In genomic region chr3:48989796-48990635, GRCh38 we compare ENCODE assay signal across 1 cellular context.
TF ChIP-seq lines count a peak whose summit lies in the region.

A gene with protein sequence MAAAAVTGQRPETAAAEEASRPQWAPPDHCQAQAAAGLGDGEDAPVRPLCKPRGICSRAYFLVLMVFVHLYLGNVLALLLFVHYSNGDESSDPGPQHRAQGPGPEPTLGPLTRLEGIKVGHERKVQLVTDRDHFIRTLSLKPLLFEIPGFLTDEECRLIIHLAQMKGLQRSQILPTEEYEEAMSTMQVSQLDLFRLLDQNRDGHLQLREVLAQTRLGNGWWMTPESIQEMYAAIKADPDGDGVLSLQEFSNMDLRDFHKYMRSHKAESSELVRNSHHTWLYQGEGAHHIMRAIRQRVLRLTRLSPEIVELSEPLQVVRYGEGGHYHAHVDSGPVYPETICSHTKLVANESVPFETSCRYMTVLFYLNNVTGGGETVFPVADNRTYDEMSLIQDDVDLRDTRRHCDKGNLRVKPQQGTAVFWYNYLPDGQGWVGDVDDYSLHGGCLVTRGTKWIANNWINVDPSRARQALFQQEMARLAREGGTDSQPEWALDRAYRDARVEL (plus strand): TSS chr3:48990241. CDS start chr3:48990257, 16 bp downstream.

TF ChIP-seq in K562, 482 proteins besides CTCF, POLR2A, EP300 and RAD21 (continued from another document and continues in another):
- TF ChIP-seq MLLT1 (IDR thresholded peaks at IDR 0.05) = no peak
- no peak for TF ChIP-seq ZNF140 (CRISPR knock-in tag; IDR thresholded peaks at IDR 0.05)
- no peak for TF ChIP-seq MED1 (CRISPR knock-in tag; IDR thresholded peaks at IDR 0.05; ENCODE audit: borderline replicate concordance)
- no peak for TF ChIP-seq ZNF445 (CRISPR knock-in tag; IDR thresholded peaks at IDR 0.05; ENCODE audit: low read depth)
- TF ChIP-seq, protein P1, sequence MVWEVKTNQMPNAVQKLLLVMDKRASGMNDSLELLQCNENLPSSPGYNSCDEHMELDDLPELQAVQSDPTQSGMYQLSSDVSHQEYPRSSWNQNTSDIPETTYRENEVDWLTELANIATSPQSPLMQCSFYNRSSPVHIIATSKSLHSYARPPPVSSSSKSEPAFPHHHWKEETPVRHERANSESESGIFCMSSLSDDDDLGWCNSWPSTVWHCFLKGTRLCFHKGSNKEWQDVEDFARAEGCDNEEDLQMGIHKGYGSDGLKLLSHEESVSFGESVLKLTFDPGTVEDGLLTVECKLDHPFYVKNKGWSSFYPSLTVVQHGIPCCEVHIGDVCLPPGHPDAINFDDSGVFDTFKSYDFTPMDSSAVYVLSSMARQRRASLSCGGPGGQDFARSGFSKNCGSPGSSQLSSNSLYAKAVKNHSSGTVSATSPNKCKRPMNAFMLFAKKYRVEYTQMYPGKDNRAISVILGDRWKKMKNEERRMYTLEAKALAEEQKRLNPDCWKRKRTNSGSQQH (CRISPR knock-in tag; IDR thresholded peaks at IDR 0.05) = no peak
- TF ChIP-seq, protein P2, sequence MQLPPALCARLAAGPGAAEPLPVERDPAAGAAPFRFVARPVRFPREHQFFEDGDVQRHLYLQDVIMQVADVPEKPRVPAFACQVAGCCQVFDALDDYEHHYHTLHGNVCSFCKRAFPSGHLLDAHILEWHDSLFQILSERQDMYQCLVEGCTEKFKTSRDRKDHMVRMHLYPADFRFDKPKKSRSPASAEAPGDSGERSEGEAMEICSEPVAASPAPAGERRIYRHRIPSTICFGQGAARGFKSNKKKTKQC (CRISPR knock-in tag; IDR thresholded peaks at IDR 0.05) = no peak
- TF ChIP-seq NKRF (IDR thresholded peaks at IDR 0.05; ENCODE audit: borderline replicate concordance) = no peak
- TF ChIP-seq POLR2G (IDR thresholded peaks at IDR 0.05; ENCODE audit: low read depth, low read length) = peak; percentile 78
- no peak for TF ChIP-seq ZNF41 (CRISPR knock-in tag; conservative IDR thresholded peaks at IDR 0.05)
- TF ChIP-seq, protein P3, sequence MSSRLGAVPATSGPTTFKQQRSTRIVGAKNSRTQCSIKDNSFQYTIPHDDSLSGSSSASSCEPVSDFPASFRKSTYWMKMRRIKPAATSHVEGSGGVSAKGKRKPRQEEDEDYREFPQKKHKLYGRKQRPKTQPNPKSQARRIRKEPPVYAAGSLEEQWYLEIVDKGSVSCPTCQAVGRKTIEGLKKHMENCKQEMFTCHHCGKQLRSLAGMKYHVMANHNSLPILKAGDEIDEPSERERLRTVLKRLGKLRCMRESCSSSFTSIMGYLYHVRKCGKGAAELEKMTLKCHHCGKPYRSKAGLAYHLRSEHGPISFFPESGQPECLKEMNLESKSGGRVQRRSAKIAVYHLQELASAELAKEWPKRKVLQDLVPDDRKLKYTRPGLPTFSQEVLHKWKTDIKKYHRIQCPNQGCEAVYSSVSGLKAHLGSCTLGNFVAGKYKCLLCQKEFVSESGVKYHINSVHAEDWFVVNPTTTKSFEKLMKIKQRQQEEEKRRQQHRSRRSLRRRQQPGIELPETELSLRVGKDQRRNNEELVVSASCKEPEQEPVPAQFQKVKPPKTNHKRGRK (tag; IDR thresholded peaks at IDR 0.05) = no peak
- TF ChIP-seq ARNT (IDR thresholded peaks at IDR 0.05) = no peak
- no peak for TF ChIP-seq KHSRP (IDR thresholded peaks at IDR 0.05)
- no peak for TF ChIP-seq NR1H2 (CRISPR knock-in tag; IDR thresholded peaks at IDR 0.05)
- TF ChIP-seq TOE1 (IDR thresholded peaks at IDR 0.05; ENCODE audit: borderline replicate concordance) = no peak
- no peak for TF ChIP-seq TOE1 (CRISPR knock-in tag; IDR thresholded peaks at IDR 0.05; ENCODE audit: borderline replicate concordance, low read depth)
- TF ChIP-seq ZFP1 (CRISPR knock-in tag; IDR thresholded peaks at IDR 0.05) = no peak
- TF ChIP-seq CAMTA2 (CRISPR knock-in tag; conservative IDR thresholded peaks at IDR 0.05) = no peak
- TF ChIP-seq, protein P4, sequence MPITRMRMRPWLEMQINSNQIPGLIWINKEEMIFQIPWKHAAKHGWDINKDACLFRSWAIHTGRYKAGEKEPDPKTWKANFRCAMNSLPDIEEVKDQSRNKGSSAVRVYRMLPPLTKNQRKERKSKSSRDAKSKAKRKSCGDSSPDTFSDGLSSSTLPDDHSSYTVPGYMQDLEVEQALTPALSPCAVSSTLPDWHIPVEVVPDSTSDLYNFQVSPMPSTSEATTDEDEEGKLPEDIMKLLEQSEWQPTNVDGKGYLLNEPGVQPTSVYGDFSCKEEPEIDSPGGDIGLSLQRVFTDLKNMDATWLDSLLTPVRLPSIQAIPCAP (CRISPR knock-in tag; IDR thresholded peaks at IDR 0.05; ENCODE audit: borderline replicate concordance) = no peak
- TF ChIP-seq, protein P5, sequence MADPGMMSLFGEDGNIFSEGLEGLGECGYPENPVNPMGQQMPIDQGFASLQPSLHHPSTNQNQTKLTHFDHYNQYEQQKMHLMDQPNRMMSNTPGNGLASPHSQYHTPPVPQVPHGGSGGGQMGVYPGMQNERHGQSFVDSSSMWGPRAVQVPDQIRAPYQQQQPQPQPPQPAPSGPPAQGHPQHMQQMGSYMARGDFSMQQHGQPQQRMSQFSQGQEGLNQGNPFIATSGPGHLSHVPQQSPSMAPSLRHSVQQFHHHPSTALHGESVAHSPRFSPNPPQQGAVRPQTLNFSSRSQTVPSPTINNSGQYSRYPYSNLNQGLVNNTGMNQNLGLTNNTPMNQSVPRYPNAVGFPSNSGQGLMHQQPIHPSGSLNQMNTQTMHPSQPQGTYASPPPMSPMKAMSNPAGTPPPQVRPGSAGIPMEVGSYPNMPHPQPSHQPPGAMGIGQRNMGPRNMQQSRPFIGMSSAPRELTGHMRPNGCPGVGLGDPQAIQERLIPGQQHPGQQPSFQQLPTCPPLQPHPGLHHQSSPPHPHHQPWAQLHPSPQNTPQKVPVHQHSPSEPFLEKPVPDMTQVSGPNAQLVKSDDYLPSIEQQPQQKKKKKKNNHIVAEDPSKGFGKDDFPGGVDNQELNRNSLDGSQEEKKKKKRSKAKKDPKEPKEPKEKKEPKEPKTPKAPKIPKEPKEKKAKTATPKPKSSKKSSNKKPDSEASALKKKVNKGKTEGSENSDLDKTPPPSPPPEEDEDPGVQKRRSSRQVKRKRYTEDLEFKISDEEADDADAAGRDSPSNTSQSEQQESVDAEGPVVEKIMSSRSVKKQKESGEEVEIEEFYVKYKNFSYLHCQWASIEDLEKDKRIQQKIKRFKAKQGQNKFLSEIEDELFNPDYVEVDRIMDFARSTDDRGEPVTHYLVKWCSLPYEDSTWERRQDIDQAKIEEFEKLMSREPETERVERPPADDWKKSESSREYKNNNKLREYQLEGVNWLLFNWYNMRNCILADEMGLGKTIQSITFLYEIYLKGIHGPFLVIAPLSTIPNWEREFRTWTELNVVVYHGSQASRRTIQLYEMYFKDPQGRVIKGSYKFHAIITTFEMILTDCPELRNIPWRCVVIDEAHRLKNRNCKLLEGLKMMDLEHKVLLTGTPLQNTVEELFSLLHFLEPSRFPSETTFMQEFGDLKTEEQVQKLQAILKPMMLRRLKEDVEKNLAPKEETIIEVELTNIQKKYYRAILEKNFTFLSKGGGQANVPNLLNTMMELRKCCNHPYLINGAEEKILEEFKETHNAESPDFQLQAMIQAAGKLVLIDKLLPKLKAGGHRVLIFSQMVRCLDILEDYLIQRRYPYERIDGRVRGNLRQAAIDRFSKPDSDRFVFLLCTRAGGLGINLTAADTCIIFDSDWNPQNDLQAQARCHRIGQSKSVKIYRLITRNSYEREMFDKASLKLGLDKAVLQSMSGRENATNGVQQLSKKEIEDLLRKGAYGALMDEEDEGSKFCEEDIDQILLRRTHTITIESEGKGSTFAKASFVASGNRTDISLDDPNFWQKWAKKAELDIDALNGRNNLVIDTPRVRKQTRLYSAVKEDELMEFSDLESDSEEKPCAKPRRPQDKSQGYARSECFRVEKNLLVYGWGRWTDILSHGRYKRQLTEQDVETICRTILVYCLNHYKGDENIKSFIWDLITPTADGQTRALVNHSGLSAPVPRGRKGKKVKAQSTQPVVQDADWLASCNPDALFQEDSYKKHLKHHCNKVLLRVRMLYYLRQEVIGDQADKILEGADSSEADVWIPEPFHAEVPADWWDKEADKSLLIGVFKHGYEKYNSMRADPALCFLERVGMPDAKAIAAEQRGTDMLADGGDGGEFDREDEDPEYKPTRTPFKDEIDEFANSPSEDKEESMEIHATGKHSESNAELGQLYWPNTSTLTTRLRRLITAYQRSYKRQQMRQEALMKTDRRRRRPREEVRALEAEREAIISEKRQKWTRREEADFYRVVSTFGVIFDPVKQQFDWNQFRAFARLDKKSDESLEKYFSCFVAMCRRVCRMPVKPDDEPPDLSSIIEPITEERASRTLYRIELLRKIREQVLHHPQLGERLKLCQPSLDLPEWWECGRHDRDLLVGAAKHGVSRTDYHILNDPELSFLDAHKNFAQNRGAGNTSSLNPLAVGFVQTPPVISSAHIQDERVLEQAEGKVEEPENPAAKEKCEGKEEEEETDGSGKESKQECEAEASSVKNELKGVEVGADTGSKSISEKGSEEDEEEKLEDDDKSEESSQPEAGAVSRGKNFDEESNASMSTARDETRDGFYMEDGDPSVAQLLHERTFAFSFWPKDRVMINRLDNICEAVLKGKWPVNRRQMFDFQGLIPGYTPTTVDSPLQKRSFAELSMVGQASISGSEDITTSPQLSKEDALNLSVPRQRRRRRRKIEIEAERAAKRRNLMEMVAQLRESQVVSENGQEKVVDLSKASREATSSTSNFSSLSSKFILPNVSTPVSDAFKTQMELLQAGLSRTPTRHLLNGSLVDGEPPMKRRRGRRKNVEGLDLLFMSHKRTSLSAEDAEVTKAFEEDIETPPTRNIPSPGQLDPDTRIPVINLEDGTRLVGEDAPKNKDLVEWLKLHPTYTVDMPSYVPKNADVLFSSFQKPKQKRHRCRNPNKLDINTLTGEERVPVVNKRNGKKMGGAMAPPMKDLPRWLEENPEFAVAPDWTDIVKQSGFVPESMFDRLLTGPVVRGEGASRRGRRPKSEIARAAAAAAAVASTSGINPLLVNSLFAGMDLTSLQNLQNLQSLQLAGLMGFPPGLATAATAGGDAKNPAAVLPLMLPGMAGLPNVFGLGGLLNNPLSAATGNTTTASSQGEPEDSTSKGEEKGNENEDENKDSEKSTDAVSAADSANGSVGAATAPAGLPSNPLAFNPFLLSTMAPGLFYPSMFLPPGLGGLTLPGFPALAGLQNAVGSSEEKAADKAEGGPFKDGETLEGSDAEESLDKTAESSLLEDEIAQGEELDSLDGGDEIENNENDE (IDR thresholded peaks at IDR 0.05; ENCODE audit: low read depth, low read length) = no peak
- TF ChIP-seq HLTF (IDR thresholded peaks at IDR 0.05) = no peak
- no peak for TF ChIP-seq TEAD2 (tag; IDR thresholded peaks at IDR 0.05)
- TF ChIP-seq RERE (CRISPR knock-in tag; IDR thresholded peaks at IDR 0.05; ENCODE audit: borderline replicate concordance) = no peak
- no peak for TF ChIP-seq SLC30A9 (CRISPR knock-in tag; IDR thresholded peaks at IDR 0.05)
